In the genomic region with DNA sequence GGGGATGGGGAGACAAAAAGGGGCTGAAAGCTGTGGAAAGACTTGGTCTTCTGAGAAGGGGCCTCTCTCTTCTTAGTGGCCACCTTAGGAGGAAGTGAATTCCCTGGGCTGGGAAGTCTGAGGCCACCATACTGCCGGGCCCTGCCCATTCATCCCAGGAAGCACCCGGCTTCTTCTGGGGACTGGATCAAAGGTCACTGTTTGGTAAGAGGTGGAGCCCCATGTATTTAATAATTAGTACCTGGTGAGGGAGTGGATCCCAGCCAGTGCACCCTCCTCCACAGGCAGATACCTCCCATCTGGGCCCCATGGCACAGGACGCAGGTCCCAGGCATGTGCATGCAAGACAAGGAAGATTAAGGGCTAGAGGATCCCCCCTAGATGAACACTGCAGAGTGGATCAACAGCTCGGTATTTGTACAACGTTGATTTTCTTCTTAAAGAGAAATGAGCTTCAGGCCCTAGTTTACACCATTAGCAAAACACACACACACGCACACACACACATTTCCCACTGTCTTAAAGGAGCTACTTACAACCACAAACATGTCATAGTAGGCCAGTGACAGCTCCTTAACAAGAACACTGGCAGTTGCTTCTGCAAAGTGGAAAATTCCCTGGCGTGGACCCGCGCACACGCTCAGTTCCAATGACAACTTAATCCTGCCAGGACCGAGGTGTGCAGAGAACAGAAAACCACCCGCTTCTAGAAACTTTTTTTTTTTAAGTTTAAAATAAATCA, we compare ENCODE assay signal across 10 cellular contexts.
DNase-seq lines count a peak whose midpoint lies in the region; ATAC-seq and TF ChIP-seq lines count a peak whose summit lies in the region.
"Had no signal": no experiment of that assay in that cellular context is flagged by ENCODE, and none has a peak within 500 bp of the region (broad histone marks: within the 10 kb centered on the region; RNA-seq: fewer than 3 reads in every experiment).

No MANE protein-coding gene starts in this region.

- no peak overlapping the region for H2BK120ac ChIP-seq in mesenchymal stem cell (ENCODE audit: low read depth, low read length)

- no peak overlapping the region for H2AK5ac ChIP-seq in mesenchymal stem cell (ENCODE audit: low read length, severe bottlenecking)

- no peak overlapping the region for H4K8ac ChIP-seq in mesenchymal stem cell (ENCODE audit: low read length)

- no peak overlapping the region for H4K91ac ChIP-seq in mesenchymal stem cell (ENCODE audit: low read length)

- no peak overlapping the region for H3K4me3 Mint-ChIP-seq in activated T-cell treated with anti-CD3 and anti-CD28 coated beads, Interleukin-2, amount 50 U/mL, for 24 hours
- H3K4me3 Mint-ChIP-seq: B cell had no signal

- peak overlapping the region; percentile 46 for H3K9ac ChIP-seq in mesenchymal stem cell (ENCODE audit: low read length)

- no peak overlapping the region for H2BK15ac ChIP-seq in mesenchymal stem cell (ENCODE audit: low read depth, poor library complexity, severe bottlenecking)

- H3K18ac ChIP-seq in mesenchymal stem cell (ENCODE audit: low read depth in 1 of 2, low read length in 2 of 2): no peak overlapping the region

- peak overlapping the region in 1 of 2 experiments; percentile 8 for H3K14ac ChIP-seq in mesenchymal stem cell (ENCODE audit: low read length in 2 of 2)

- H3K4me2 ChIP-seq in mesenchymal stem cell (ENCODE audit: low read length, poor library complexity, severe bottlenecking): no peak overlapping the region

- no peaks in the 10 kb centered on the region for H3K27me3 Mint-ChIP-seq in activated T-cell treated with anti-CD3 and anti-CD28 coated beads, Interleukin-2, amount 50 U/mL, for 24 hours
- H3K27me3 Mint-ChIP-seq: B cell had no signal

- TF ChIP-seq CTCF in choroid plexus epithelial cell (conservative IDR thresholded peaks at IDR 0.05; ENCODE audit: low read depth, low read length) (no peak), tibial nerve (IDR thresholded peaks at IDR 0.05) (no peak)

- H3K4me1 ChIP-seq in mesenchymal stem cell (ENCODE audit: control insufficient read depth, insufficient read depth, low read depth, low read length) (peaks cover 22% of the 10 kb centered on the region), tibial nerve (peaks cover 0 to 100% (median 75%) of the 10 kb centered on the region in 4 donors)

- H3K4me1 Mint-ChIP-seq in activated T-cell treated with anti-CD3 and anti-CD28 coated beads, Interleukin-2, amount 50 U/mL, for 24 hours (ENCODE audit: low read depth): peaks cover 92% of the 10 kb centered on the region

- 80% methylated on average over 12 of the region's 12 CpGs for WGBS in mesenchymal stem cell
- 62 to 64% methylated on average over 12 of the region's 12 CpGs for WGBS in tibial nerve, 2 donors

- H3K27ac Mint-ChIP-seq in activated T-cell treated with anti-CD3 and anti-CD28 coated beads, Interleukin-2, amount 50 U/mL, for 24 hours: peak overlapping the region; percentile 44
- H3K27ac Mint-ChIP-seq: B cell had no signal

- no peak overlapping the region for H3K4ac ChIP-seq in mesenchymal stem cell (ENCODE audit: low read depth in 1 of 2, low read length in 2 of 2)

- H3K4me3 ChIP-seq in choroid plexus epithelial cell (ENCODE audit: low read depth, low read length) (no peak overlapping the region), mesenchymal stem cell (ENCODE audit: insufficient read depth in 1 of 2, low read depth in 1 of 2, low read length in 2 of 2) (no peak overlapping the region), tibial nerve (no peak overlapping the region)

- no peak overlapping the region for H2BK12ac ChIP-seq in mesenchymal stem cell (ENCODE audit: low read length in 2 of 2)

- no peak for DNase-seq in activated T-cell treated with anti-CD3 and anti-CD28 coated beads, Interleukin-2, amount 50 U/mL, for 24 hours
- no peak for DNase-seq in activated T-cell treated with anti-CD3 and anti-CD28 coated beads, Interleukin-2, amount 50 U/mL, for 1 hour
- DNase-seq in choroid plexus epithelial cell (ENCODE audit: low read depth): peak; percentile 65
- peak; percentile 83 for DNase-seq in mesenchymal stem cell
- DNase-seq in tibial nerve (ENCODE audit: low spot score in 2 of 2): no peak
- DNase-seq in cortex of kidney (lab: John Stamatoyannopoulos, UW): no peak
- DNase-seq: activated gamma-delta T cell treated with Interleukin-2 at 50 U/mL for 16 hours had no signal

- TF ChIP-seq POLR2A in tibial nerve (IDR thresholded peaks at IDR 0.05): no peak

- H3K79me1 ChIP-seq in mesenchymal stem cell (replicated peaks; ENCODE audit: low read length, poor library complexity, severe bottlenecking): peaks cover 50% of the 10 kb centered on the region

- no peak overlapping the region for H2AFZ ChIP-seq in mesenchymal stem cell (ENCODE audit: low read depth, low read length)

- H3K23ac ChIP-seq in mesenchymal stem cell (ENCODE audit: low read length in 2 of 2): no peak overlapping the region

- H3K27me3 ChIP-seq in mesenchymal stem cell (ENCODE audit: control insufficient read depth in 1 of 2, insufficient read depth in 1 of 2, low read length in 2 of 2): no peaks in the 10 kb centered on the region
- H3K27me3 ChIP-seq in tibial nerve: no peaks in the 10 kb centered on the region

- ATAC-seq in HG03175 (IDR thresholded peaks at IDR 0.05; ENCODE audit: unreplicated experiment) (no peak), GM19395 (IDR thresholded peaks at IDR 0.05; ENCODE audit: unreplicated experiment) (no peak)

- H3K9me3 Mint-ChIP-seq in activated T-cell treated with anti-CD3 and anti-CD28 coated beads, Interleukin-2, amount 50 U/mL, for 24 hours: no peaks in the 10 kb centered on the region

- no peak overlapping the region for H2BK5ac ChIP-seq in mesenchymal stem cell (ENCODE audit: low read depth, low read length, poor library complexity, severe bottlenecking)

- no peaks in the 10 kb centered on the region for H3K36me3 Mint-ChIP-seq in activated T-cell treated with anti-CD3 and anti-CD28 coated beads, Interleukin-2, amount 50 U/mL, for 24 hours (ENCODE audit: low read depth)

- H3K36me3 ChIP-seq in mesenchymal stem cell (ENCODE audit: control insufficient read depth in 1 of 2, insufficient read depth in 2 of 2, low read depth in 1 of 2, low read length in 2 of 2): peaks cover 0 to 3% of the 10 kb centered on the region in 2 experiments
- H3K36me3 ChIP-seq in tibial nerve: no peaks in the 10 kb centered on the region

- H3K9me3 ChIP-seq in mesenchymal stem cell (ENCODE audit: control insufficient read depth, low read length) (no peaks in the 10 kb centered on the region), tibial nerve (no peaks in the 10 kb centered on the region)

- no peak for TF ChIP-seq EP300 in tibial nerve (IDR thresholded peaks at IDR 0.05)

- H3K27ac ChIP-seq in mesenchymal stem cell (ENCODE audit: low read length, poor library complexity, severe bottlenecking) (no peak overlapping the region), tibial nerve (peak overlapping the region; percentile 27 to 92 (median 72))

Comparison
In these comparisons a context has a peak if more than half of its experiments do, and no peak if none do; other contexts are left out.
1. DNase-seq: peak in choroid plexus epithelial cell (single experiment) and mesenchymal stem cell (single experiment); none in activated T-cell treated with anti-CD3 and anti-CD28 coated beads, Interleukin-2, amount 50 U/mL, for 24 hours (single experiment), activated T-cell treated with anti-CD3 and anti-CD28 coated beads, Interleukin-2, amount 50 U/mL, for 1 hour (single experiment), tibial nerve (0 of 2) and cortex of kidney (single experiment).